ENCODE assay signal across 15 cellular contexts in genomic region chr16:2001456-2002355, GRCh38. TPM values are rescaled to one million over a fixed set of nuclear protein-coding genes. Genes with fewer than 3 reads are reported as not detected.
DNase-seq lines count a peak whose midpoint lies in the region; ATAC-seq, FAIRE-seq and TF ChIP-seq lines count a peak whose summit lies in the region.
"Had no signal": no experiment of that assay in that cellular context is flagged by ENCODE, and none has a peak within 500 bp of the region (broad histone marks: within the 10 kb centered on the region; RNA-seq: fewer than 3 reads in every experiment).

No MANE protein-coding gene starts in this region.

- POLR2A ChIA-PET in GM12878 (lab: Charles Lee) = no interaction called here

- H2AK5ac ChIP-seq in mesenchymal stem cell (ENCODE audit: low read length, severe bottlenecking) = no peak overlapping the region

- no peaks in the 10 kb centered on the region for H3K27me3 ChIP-seq in GM12878 (replicated peaks in 1 of 2; ENCODE audit: control insufficient read depth in 2 of 2, insufficient read depth in 2 of 2, low read length in 1 of 2)
- H3K27me3 ChIP-seq in mesenchymal stem cell (ENCODE audit: control insufficient read depth in 1 of 2, insufficient read depth in 1 of 2, low read length in 2 of 2) = no peaks in the 10 kb centered on the region
- H3K27me3 ChIP-seq: BLaER1 treated with 17β-estradiol and CSF1 and Interleukin-3, amounts not matched to agents 10 nM and 100 nM had no signal

- H3K4me3 ChIP-seq in GM12878 (no peak overlapping the region), mesenchymal stem cell (ENCODE audit: insufficient read depth in 1 of 2, low read depth in 1 of 2, low read length in 2 of 2) (no peak overlapping the region)
- H3K4me3 ChIP-seq: BLaER1 treated with 17β-estradiol and CSF1 and Interleukin-3, amounts not matched to agents 10 nM and 100 nM; GM23338 had no signal

- SMC1A ChIA-PET in GM12878 (lab: Charles Lee; ENCODE audit: uncharacterized antibody, unreplicated experiment) = no interaction called here

- no peak overlapping the region for H4K8ac ChIP-seq in mesenchymal stem cell (ENCODE audit: low read length)

- no peak overlapping the region for H2AFZ ChIP-seq in GM12878 (ENCODE audit: control insufficient read depth, low read depth, low read length)
- no peak overlapping the region for H2AFZ ChIP-seq in mesenchymal stem cell (ENCODE audit: low read depth, low read length)
- H2AFZ ChIP-seq: GM23338 had no signal

- H2BK5ac ChIP-seq in mesenchymal stem cell (ENCODE audit: low read depth, low read length, poor library complexity, severe bottlenecking) = no peak overlapping the region

- 97% methylated on average over 53 of the region's 53 CpGs for WGBS in GM12878 (ENCODE audit: insufficient coverage, insufficient replicate concordance, low lambda C conversion rate, missing lambda C conversion rate)
- 97% methylated on average over 53 of the region's 53 CpGs for WGBS in mesenchymal stem cell

- H3K9ac ChIP-seq in GM12878 (ENCODE audit: control insufficient read depth, insufficient read depth, low read length) (no peak overlapping the region), mesenchymal stem cell (ENCODE audit: low read length) (no peak overlapping the region)

- H3K36me3 ChIP-seq in GM12878 (ENCODE audit: control insufficient read depth in 2 of 2, insufficient read depth in 2 of 2, low read length in 1 of 2) (peaks cover 3 to 50% of the 10 kb centered on the region in 2 experiments), mesenchymal stem cell (ENCODE audit: control insufficient read depth in 1 of 2, insufficient read depth in 2 of 2, low read depth in 1 of 2, low read length in 2 of 2) (peaks cover 60 to 91% of the 10 kb centered on the region in 2 experiments)

- TF ChIP-seq EP300 in GM12878 (IDR thresholded peaks at IDR 0.05; ENCODE audit: borderline replicate concordance in 1 of 2, control insufficient read depth in 1 of 2, low read depth in 2 of 2, low read length in 2 of 2) = no peak

- H3K4ac ChIP-seq in mesenchymal stem cell (ENCODE audit: low read depth in 1 of 2, low read length in 2 of 2) = no peak overlapping the region

- H3K4me2 ChIP-seq in GM12878 (ENCODE audit: control insufficient read depth, insufficient read depth) (no peak overlapping the region), mesenchymal stem cell (ENCODE audit: low read length, poor library complexity, severe bottlenecking) (no peak overlapping the region)
- H3K4me2 ChIP-seq: BLaER1 treated with 17β-estradiol and CSF1 and Interleukin-3, amounts not matched to agents 10 nM and 100 nM; GM23338 had no signal

- CTCF ChIA-PET in GM12878 (lab: Yijun Ruan, JAX) = interaction anchor here (0.7 to 4.3 kb wide), 5 partner anchors 8 to 198 kb away, joined by 3 to 54 read pairs (median 4); no protein-coding TSS in a partner anchor

- no peak for TF ChIP-seq CTCF in GM12878 (IDR thresholded peaks at IDR 0.05 in 2 of 3, conservative IDR thresholded peaks at IDR 0.05 in 1 of 3; ENCODE audit: control insufficient read depth in 2 of 3, extremely low read depth in 1 of 3, insufficient read depth in 1 of 3, low read depth in 3 of 3, low read length in 3 of 3)

- H3K23ac ChIP-seq in mesenchymal stem cell (ENCODE audit: low read length in 2 of 2) = no peak overlapping the region

- no peak overlapping the region for H3K27ac ChIP-seq in GM12878 (ENCODE audit: control insufficient read depth, insufficient read depth)
- no peak overlapping the region for H3K27ac ChIP-seq in mesenchymal stem cell (ENCODE audit: low read length, poor library complexity, severe bottlenecking)
- no peak overlapping the region for H3K27ac ChIP-seq in substantia nigra (ENCODE audit: low read depth, low read length, poor library complexity, severe bottlenecking)
- H3K27ac ChIP-seq: BLaER1 treated with 17β-estradiol and CSF1 and Interleukin-3, amounts not matched to agents 10 nM and 100 nM had no signal

- H3K4me1 ChIP-seq in GM12878 (ENCODE audit: control insufficient read depth, insufficient read depth, low read length) (peaks cover 8% of the 10 kb centered on the region), mesenchymal stem cell (ENCODE audit: control insufficient read depth, insufficient read depth, low read depth, low read length) (peaks cover 33% of the 10 kb centered on the region)

- no peak overlapping the region for H2BK12ac ChIP-seq in mesenchymal stem cell (ENCODE audit: low read length in 2 of 2)

- H3K18ac ChIP-seq in mesenchymal stem cell (ENCODE audit: low read depth in 1 of 2, low read length in 2 of 2) = no peak overlapping the region

- BruUV-seq in GM12878 (replicated peaks; lab: Mats Ljungman, UMichigan) = no TSS peak

- peak overlapping the region; percentile 43 for H4K91ac ChIP-seq in mesenchymal stem cell (ENCODE audit: low read length)

- TF ChIP-seq RAD21 in GM12878 (IDR thresholded peaks at IDR 0.05; ENCODE audit: insufficient read depth, low read depth, low read length) = no peak

- FAIRE-seq in GM12878 (lab: Jason Lieb, UNC) = no peak
- FAIRE-seq: GM18507 had no signal

- RAD21 ChIA-PET in GM12878 (lab: Charles Lee; ENCODE audit: unreplicated experiment) = interaction anchor here (0.6 to 2.5 kb wide), 3 partner anchors 11 to 138 kb away, joined by 3 to 14 read pairs (median 4); no protein-coding TSS in a partner anchor

- peaks cover 28% of the 10 kb centered on the region for H3K79me2 ChIP-seq in GM12878 (ENCODE audit: control insufficient read depth, insufficient read depth, low read length)

- no peak overlapping the region for H2BK15ac ChIP-seq in mesenchymal stem cell (ENCODE audit: low read depth, poor library complexity, severe bottlenecking)

- TF ChIP-seq POLR2A in GM12878 (IDR thresholded peaks at IDR 0.05; ENCODE audit: low read depth, low read length) = peak; percentile 26

- intact Hi-C loops in GM12878 (cut with micrococcal nuclease; ENCODE audit: unreplicated experiment) = no loop called here

- peaks cover 33% of the 10 kb centered on the region for H3K79me1 ChIP-seq in mesenchymal stem cell (replicated peaks; ENCODE audit: low read length, poor library complexity, severe bottlenecking)

- no peak overlapping the region for H2BK120ac ChIP-seq in mesenchymal stem cell (ENCODE audit: low read depth, low read length)

- peak; percentile 4 for DNase-seq in activated naive CD4-positive, alpha-beta T cell treated with anti-CD3 and anti-CD28 coated beads, Interleukin-2, amount 50 U/mL, for 16 hours
- DNase-seq in activated naive CD4-positive, alpha-beta T cell (lab: John Stamatoyannopoulos, UW) = no peak
- DNase-seq in GM12878 (ENCODE audit: low read depth, low spot score) (no peak), mesenchymal stem cell (no peak), nucleus accumbens (lab: John Stamatoyannopoulos, UW) (no peak), substantia nigra (lab: John Stamatoyannopoulos, UW) (no peak), amygdala (lab: John Stamatoyannopoulos, UW) (no peak)
- DNase-seq: ACHN; CD4-positive, CD25-positive, alpha-beta regulatory T cell; DMS53; H9 had no signal

- peaks cover 6% of the 10 kb centered on the region for H4K20me1 ChIP-seq in GM12878 (ENCODE audit: control insufficient read depth, insufficient read depth)

- no peak for ATAC-seq in GM12878
- ATAC-seq: GM23338 had no signal

- H3K9me3 ChIP-seq in GM12878 (replicated peaks; ENCODE audit: control insufficient read depth, insufficient read depth, low read length) = no peaks in the 10 kb centered on the region
- no peaks in the 10 kb centered on the region for H3K9me3 ChIP-seq in mesenchymal stem cell (ENCODE audit: control insufficient read depth, low read length)
- H3K9me3 ChIP-seq: BLaER1 treated with 17β-estradiol and CSF1 and Interleukin-3, amounts not matched to agents 10 nM and 100 nM had no signal

- H3K14ac ChIP-seq in mesenchymal stem cell (ENCODE audit: low read length in 2 of 2) = no peak overlapping the region

- in situ Hi-C loops in GM12878 (cut with MboI) = no loop called here

RNA-seq across cellular contexts. Expression of gene ZNF598, which starts 7.9 kb away (rescaled TPM):
- total RNA-seq in GM12878 (2013; cell fraction: nucleolus; rRNA removed) = 23.8 and 28.6 TPM in 2 replicates
- total RNA-seq in GM12878 (2014; rRNA removed) = 14.7 and 20.6 TPM in 2 replicates
- 11.0 and 14.4 TPM in 2 replicates for total RNA-seq in GM12878 (2014; rRNA removed; fragmentation: Illumina TruSeq; extraction: Trizol)
- total RNA-seq in GM12878 (2021) = 71.3 and 74.0 TPM in 2 replicates
- 5.9 TPM for polyA plus RNA-seq in GM12878 (2011; ENCODE audit: low read depth)
- polyA plus RNA-seq in GM12878 (2011; rRNA removed) = 4.7 and 12.7 TPM in 2 replicates
- 26.7 and 35.4 TPM in 2 replicates for polyA plus RNA-seq in GM12878 (2011; cell fraction: cytosol; rRNA removed)
- polyA plus RNA-seq in GM12878 (2011; cell fraction: nucleus; rRNA removed) = 102 and 139 TPM in 2 replicates
- 21.2 and 28.2 TPM in 2 replicates for polyA plus RNA-seq in GM12878 (2012)
- 5.8 and 14.4 TPM in 2 replicates for polyA plus RNA-seq in GM12878 (2014; fragmentation: Illumina TruSeq; extraction: Trizol)
- under 1 TPM; 0.08 to 0.84 TPM for polyA plus RNA-seq in GM12878 (2014; fragmentation: Nextera tagmentation; extraction: Ambion mirVana)
- polyA plus RNA-seq in GM12878 (2014; rRNA removed) = 53.8 and 70.0 TPM in 2 replicates
- polyA plus RNA-seq in GM12878 (2016; fragmentation: Nextera tagmentation; extraction: Ambion mirVana) = 10 to 100 TPM in 1 of 2 experiments, 1 to 10 TPM in 1; 8.0 to 19.4 TPM
- 8.7 and 17.7 TPM in 2 replicates for polyA minus RNA-seq in GM12878 (2011; rRNA and poly(A)+ RNA removed)
- 19.8 and 21.5 TPM in 2 replicates for polyA minus RNA-seq in GM12878 (2011; cell fraction: cytosol; rRNA and poly(A)+ RNA removed)
- 12.5 and 23.1 TPM in 2 replicates for polyA minus RNA-seq in GM12878 (2011; cell fraction: nucleus; rRNA and poly(A)+ RNA removed)
- 23.8 TPM for polyA plus RNA-seq in mesenchymal stem cell (2013, experiment 1 of 2)
- 21.1 TPM for polyA plus RNA-seq in mesenchymal stem cell (2013, experiment 2 of 2)

RNA-seq across cellular contexts. Expression of gene SYNGR3, which starts 11.9 kb away (rescaled TPM):
- 4.2 and 4.8 TPM in 2 replicates for total RNA-seq in GM12878 (2013; cell fraction: nucleolus; rRNA removed)
- total RNA-seq in GM12878 (2014; rRNA removed) = 14.8 and 18.1 TPM in 2 replicates
- 5.9 and 6.0 TPM in 2 replicates for total RNA-seq in GM12878 (2014; rRNA removed; fragmentation: Illumina TruSeq; extraction: Trizol)
- total RNA-seq in GM12878 (2021) = 14.1 and 16.4 TPM in 2 replicates
- 5.6 TPM for polyA plus RNA-seq in GM12878 (2011; ENCODE audit: low read depth)
- 7.4 and 10.5 TPM in 2 replicates for polyA plus RNA-seq in GM12878 (2011; rRNA removed)
- polyA plus RNA-seq in GM12878 (2011; cell fraction: cytosol; rRNA removed) = 12.2 and 16.5 TPM in 2 replicates
- polyA plus RNA-seq in GM12878 (2011; cell fraction: nucleus; rRNA removed) = 33.9 and 40.8 TPM in 2 replicates
- polyA plus RNA-seq in GM12878 (2012) = 11.9 and 13.4 TPM in 2 replicates
- 3.4 and 7.2 TPM in 2 replicates for polyA plus RNA-seq in GM12878 (2014; fragmentation: Illumina TruSeq; extraction: Trizol)
- 1 to 10 TPM; 1.2 to 2.0 TPM for polyA plus RNA-seq in GM12878 (2014; fragmentation: Nextera tagmentation; extraction: Ambion mirVana)
- 13.8 and 13.9 TPM in 2 replicates for polyA plus RNA-seq in GM12878 (2014; rRNA removed)
- polyA plus RNA-seq in GM12878 (2016; fragmentation: Nextera tagmentation; extraction: Ambion mirVana) = 1 to 10 TPM; 3.5 to 5.6 TPM
- polyA minus RNA-seq in GM12878 (2011; rRNA and poly(A)+ RNA removed) = 6.7 and 10.8 TPM in 2 replicates
- polyA minus RNA-seq in GM12878 (2011; cell fraction: cytosol; rRNA and poly(A)+ RNA removed) = 4.5 and 4.8 TPM in 2 replicates
- polyA minus RNA-seq in GM12878 (2011; cell fraction: nucleus; rRNA and poly(A)+ RNA removed) = 5.8 and 8.3 TPM in 2 replicates
- 0.48 TPM for polyA plus RNA-seq in mesenchymal stem cell (2013, experiment 1 of 2)
- 0.55 TPM for polyA plus RNA-seq in mesenchymal stem cell (2013, experiment 2 of 2)

RNA-seq across cellular contexts. Expression of gene GFER, which starts 17.7 kb away (rescaled TPM):
- 8.2 and 9.5 TPM in 2 replicates for total RNA-seq in GM12878 (2013; cell fraction: nucleolus; rRNA removed)
- total RNA-seq in GM12878 (2014; rRNA removed) (36.6 and 38.2 TPM in 2 replicates), GM12878 (2014; rRNA removed; fragmentation: Illumina TruSeq; extraction: Trizol) (19.8 and 20.7 TPM in 2 replicates), GM12878 (2021) (46.2 and 46.7 TPM in 2 replicates)
- polyA plus RNA-seq in GM12878 (2011; ENCODE audit: low read depth) = 7.5 TPM
- polyA plus RNA-seq in GM12878 (2011; rRNA removed) (13.7 and 24.3 TPM in 2 replicates), GM12878 (2014; fragmentation: Illumina TruSeq; extraction: Trizol) (4.8 and 19.7 TPM in 2 replicates), GM12878 (2014; fragmentation: Nextera tagmentation; extraction: Ambion mirVana) (1 to 10 TPM; 2.4 to 9.2 TPM), GM12878 (2014; rRNA removed) (46.4 and 62.0 TPM in 2 replicates), GM12878 (2016; fragmentation: Nextera tagmentation; extraction: Ambion mirVana) (10 to 100 TPM; 55.8 to 57.7 TPM)
- polyA plus RNA-seq in GM12878 (2011; cell fraction: cytosol; rRNA removed) = 19.6 and 29.9 TPM in 2 replicates
- 22.6 and 24.0 TPM in 2 replicates for polyA plus RNA-seq in GM12878 (2011; cell fraction: nucleus; rRNA removed)
- 37.0 and 38.1 TPM in 2 replicates for polyA plus RNA-seq in GM12878 (2012)
- polyA minus RNA-seq in GM12878 (2011; rRNA and poly(A)+ RNA removed) = 6.9 and 9.4 TPM in 2 replicates
- 13.5 and 13.9 TPM in 2 replicates for polyA minus RNA-seq in GM12878 (2011; cell fraction: cytosol; rRNA and poly(A)+ RNA removed)
- polyA minus RNA-seq in GM12878 (2011; cell fraction: nucleus; rRNA and poly(A)+ RNA removed) = 11.5 and 12.6 TPM in 2 replicates
- 33.5 TPM for polyA plus RNA-seq in mesenchymal stem cell (2013, experiment 1 of 2)
- 32.2 TPM for polyA plus RNA-seq in mesenchymal stem cell (2013, experiment 2 of 2)

RNA-seq across cellular contexts. Expression of gene NPW, which starts 17.9 kb away (rescaled TPM):
- total RNA-seq in GM12878 (2013; cell fraction: nucleolus; rRNA removed) = not detected in 2 replicates
- total RNA-seq in GM12878 (2014; rRNA removed) (0.23 and 0.33 TPM in 2 replicates), GM12878 (2014; rRNA removed; fragmentation: Illumina TruSeq; extraction: Trizol) (0.67 TPM in 1 of 2 replicates, not detected in the other), GM12878 (2021) (0.85 and 1.3 TPM in 2 replicates)
- polyA plus RNA-seq in GM12878 (2011; ENCODE audit: low read depth) = not detected
- polyA plus RNA-seq in GM12878 (2011; rRNA removed) (not detected in 2 replicates), GM12878 (2014; fragmentation: Illumina TruSeq; extraction: Trizol) (not detected in 2 replicates), GM12878 (2014; fragmentation: Nextera tagmentation; extraction: Ambion mirVana) (not detected), GM12878 (2014; rRNA removed) (0.24 TPM in 1 of 2 replicates, not detected in the other), GM12878 (2016; fragmentation: Nextera tagmentation; extraction: Ambion mirVana) (1 to 10 TPM; 1.4 to 2.5 TPM)
- 0.10 TPM in 1 of 2 replicates, not detected in the other for polyA plus RNA-seq in GM12878 (2011; cell fraction: cytosol; rRNA removed)
- polyA plus RNA-seq in GM12878 (2011; cell fraction: nucleus; rRNA removed) = 0.21 and 0.67 TPM in 2 replicates
- polyA plus RNA-seq in GM12878 (2012) = 0.16 and 0.22 TPM in 2 replicates
- polyA minus RNA-seq in GM12878 (2011; rRNA and poly(A)+ RNA removed) = not detected in 2 replicates
- not detected in 2 replicates for polyA minus RNA-seq in GM12878 (2011; cell fraction: cytosol; rRNA and poly(A)+ RNA removed)
- not detected in 2 replicates for polyA minus RNA-seq in GM12878 (2011; cell fraction: nucleus; rRNA and poly(A)+ RNA removed)
- 0.59 TPM for polyA plus RNA-seq in mesenchymal stem cell (2013, experiment 1 of 2)
- 0.71 TPM for polyA plus RNA-seq in mesenchymal stem cell (2013, experiment 2 of 2)
- total RNA-seq: A172; CD4-positive, CD25-positive, alpha-beta regulatory T cell had no signal
- polyA plus RNA-seq: CD4-positive, CD25-positive, alpha-beta regulatory T cell had no signal

RNA-seq across cellular contexts. Expression of gene NOXO1, which starts 20.4 kb away (rescaled TPM):
- 1.9 and 2.8 TPM in 2 replicates for total RNA-seq in GM12878 (2013; cell fraction: nucleolus; rRNA removed)
- 0.33 and 0.34 TPM in 2 replicates for total RNA-seq in GM12878 (2014; rRNA removed)
- not detected in 2 replicates for total RNA-seq in GM12878 (2014; rRNA removed; fragmentation: Illumina TruSeq; extraction: Trizol)
- 0.26 and 0.40 TPM in 2 replicates for total RNA-seq in GM12878 (2021)
- not detected for polyA plus RNA-seq in GM12878 (2011; ENCODE audit: low read depth)
- 0.14 and 0.26 TPM in 2 replicates for polyA plus RNA-seq in GM12878 (2011; rRNA removed)
- 0.91 and 1.1 TPM in 2 replicates for polyA plus RNA-seq in GM12878 (2011; cell fraction: cytosol; rRNA removed)
- polyA plus RNA-seq in GM12878 (2011; cell fraction: nucleus; rRNA removed) = 5.9 and 6.2 TPM in 2 replicates
- polyA plus RNA-seq in GM12878 (2012) = 0.17 TPM in 1 of 2 replicates, not detected in the other
- 0.09 TPM in 1 of 2 replicates, not detected in the other for polyA plus RNA-seq in GM12878 (2014; fragmentation: Illumina TruSeq; extraction: Trizol)
- polyA plus RNA-seq in GM12878 (2014; fragmentation: Nextera tagmentation; extraction: Ambion mirVana) = not detected
- polyA plus RNA-seq in GM12878 (2014; rRNA removed) = 0.46 and 0.76 TPM in 2 replicates
- under 1 TPM in 1 of 2 experiments, not detected in 1; 0.14 TPM for polyA plus RNA-seq in GM12878 (2016; fragmentation: Nextera tagmentation; extraction: Ambion mirVana)
- 0.67 TPM in 1 of 2 replicates, not detected in the other for polyA minus RNA-seq in GM12878 (2011; rRNA and poly(A)+ RNA removed)
- not detected in 2 replicates for polyA minus RNA-seq in GM12878 (2011; cell fraction: cytosol; rRNA and poly(A)+ RNA removed)
- polyA minus RNA-seq in GM12878 (2011; cell fraction: nucleus; rRNA and poly(A)+ RNA removed) = 0.77 and 1.5 TPM in 2 replicates
- 0.07 TPM for polyA plus RNA-seq in mesenchymal stem cell (2013, experiment 1 of 2)
- 0.15 TPM for polyA plus RNA-seq in mesenchymal stem cell (2013, experiment 2 of 2)
- total RNA-seq: A172 had no signal
